In genomic region chr16:48244863-48245195, GRCh38 we compare ENCODE assay signal across 9 cellular contexts. TPM values are rescaled to one million over a fixed set of nuclear protein-coding genes. Genes with fewer than 3 reads are reported as not detected.
DNase-seq lines count a peak whose midpoint lies in the region; ATAC-seq, FAIRE-seq and TF ChIP-seq lines count a peak whose summit lies in the region.
"Had no signal": no experiment of that assay in that cellular context is flagged by ENCODE, and none has a peak within 500 bp of the region (broad histone marks: within the 10 kb centered on the region; RNA-seq: fewer than 3 reads in every experiment).

No MANE protein-coding gene starts in this region.

- H3K27ac ChIP-seq in SU-DHL-6 (ENCODE audit: low read depth, low read length), result peak overlapping the region; percentile 22

- peak overlapping the region; percentile 85 for H2AFZ ChIP-seq in SU-DHL-6 (ENCODE audit: low read depth, low read length, severe bottlenecking)

- H3K9ac ChIP-seq in SU-DHL-6 (ENCODE audit: low read length), result peak overlapping the region; percentile 85

- H3F3A ChIP-seq in SU-DHL-6 (ENCODE audit: insufficient read depth), result no peaks in the 10 kb centered on the region

- no peaks in the 10 kb centered on the region for H3K9me3 ChIP-seq in SU-DHL-6 (ENCODE audit: insufficient read depth, low read length)

- H3K4me2 ChIP-seq in SU-DHL-6 (ENCODE audit: low read depth, low read length, poor library complexity, severe bottlenecking), result peak overlapping the region; percentile 68

- H3K4me3 ChIP-seq in SU-DHL-6 (ENCODE audit: insufficient read depth, low read length, poor library complexity, severe bottlenecking) (peak overlapping the region; percentile 51), fibroblast of villous mesenchyme (ENCODE audit: low read depth, low read length) (peak overlapping the region; percentile 80), skeletal muscle cell (ENCODE audit: low read depth, low read length) (peak overlapping the region; percentile 63)

- no peaks in the 10 kb centered on the region for H3K27me3 ChIP-seq in SU-DHL-6 (ENCODE audit: low read length)

- H3K36me3 ChIP-seq in SU-DHL-6 (ENCODE audit: low read length), result no peaks in the 10 kb centered on the region

- TF ChIP-seq CTCF in SU-DHL-6 (IDR thresholded peaks at IDR 0.05; ENCODE audit: insufficient read depth, low read length, poor library complexity, severe bottlenecking) (no peak), fibroblast of villous mesenchyme (IDR thresholded peaks at IDR 0.05; ENCODE audit: insufficient read depth, low read depth, low read length) (no peak)

- FAIRE-seq in GM19239 (lab: Jason Lieb, UNC), result no peak

- ATAC-seq in GM21619 (IDR thresholded peaks at IDR 0.05; ENCODE audit: unreplicated experiment), result peak; percentile 1

- no peaks in the 10 kb centered on the region for H4K20me1 ChIP-seq in SU-DHL-6 (ENCODE audit: low read depth, low read length)

- DNase-seq in fibroblast of villous mesenchyme (ENCODE audit: low read depth), result peak; percentile 25
- DNase-seq in skeletal muscle cell (ENCODE audit: low read depth), result no peak
- no peak for DNase-seq in GM19239 (ENCODE audit: insufficient read length, low spot score)
- no peak for DNase-seq in stimulated activated naive CD4-positive, alpha-beta T cell treated with Interleukin-2 at 50 U/mL for 16 hours (lab: John Stamatoyannopoulos, UW)
- no peak for DNase-seq in effector CD8-positive, alpha-beta T cell (lab: John Stamatoyannopoulos, UW)
- DNase-seq in NCI-H146 (lab: John Stamatoyannopoulos, UW), result no peak

- no peaks in the 10 kb centered on the region for H3K9me2 ChIP-seq in SU-DHL-6 (replicated peaks; ENCODE audit: insufficient read depth, low read length)

- H3K79me2 ChIP-seq in SU-DHL-6 (ENCODE audit: insufficient read depth, low read length), result peaks cover 47% of the 10 kb centered on the region

RNA-seq across cellular contexts. Expression of gene LONP2, which starts 0.7 kb away (rescaled TPM):
- total RNA-seq in fibroblast of villous mesenchyme, result 49.9 and 79.9 TPM in 2 replicates

RNA-seq across cellular contexts. Expression of gene ABCC11, which starts 2.5 kb away (rescaled TPM):
- under 0.01 and 0.43 TPM in 2 replicates for total RNA-seq in fibroblast of villous mesenchyme
- total RNA-seq: HT1080 had no signal
